In genomic region chr2:8595428-8595805, GRCh38 we compare ENCODE assay signal across 16 cellular contexts.
"Had no signal": no experiment of that assay in that cellular context is flagged by ENCODE, and none has a peak within 500 bp of the region (broad histone marks: within the 10 kb centered on the region; RNA-seq: fewer than 3 reads in every experiment).

No MANE protein-coding gene starts in this region.

- H3K36me3 ChIP-seq: adrenal gland, esophagus squamous epithelium, pancreas, thyroid gland had no signal

- H3K4me1 Mint-ChIP-seq: activated naive CD4-positive, alpha-beta T cell treated with anti-CD3 and anti-CD28 coated beads, Interleukin-2, amount 50 U/mL, for 24 hours had no signal

- H3K27ac Mint-ChIP-seq: activated CD4-positive, alpha-beta memory T cell treated with anti-CD3 and anti-CD28 coated beads for 36 hours; activated CD4-positive, alpha-beta T cell treated with anti-CD3 and anti-CD28 coated beads for 36 hours; activated naive CD4-positive, alpha-beta T cell treated with anti-CD3 and anti-CD28 coated beads, Interleukin-2, amount 50 U/mL, for 24 hours; activated T-cell treated with anti-CD3 and anti-CD28 coated beads, Interleukin-2, amount 50 U/mL, for 24 hours; naive B cell; stimulated activated memory B cell treated with anti-CD40 and anti-IgM and Interleukin-4, amounts not matched to agents 10 μg/mL and 1 μg/mL and 100 μg/mL, for 72 hours; T-helper 1 cell treated with Interleukin-12 subunit alpha and Interleukin-12 subunit beta and Interleukin-4 antibody, amounts not matched to agents 30 μg/mL and 1 μg/mL, for 36 hours had no signal

- H3K27ac ChIP-seq: adrenal gland, esophagus squamous epithelium, pancreas, thyroid gland had no signal

- H3K27me3 ChIP-seq: adrenal gland, pancreas, thyroid gland had no signal

- H3K4me1 ChIP-seq: pancreas had no signal

- ATAC-seq: pancreas had no signal

- DNase-seq: activated T-cell treated with anti-CD3 and anti-CD28 coated beads, Interleukin-2, amount 50 U/mL, for 24 hours; cortex of kidney; effector CD8-positive, alpha-beta T cell; esophagus squamous epithelium; hypothalamus; naive B cell; stimulated activated CD4-positive, alpha-beta T cell treated with anti-CD3 and anti-CD28 coated beads, Interleukin-2, amount 100 ng/mL, for 48 hours had no signal

- H3K4me3 Mint-ChIP-seq: activated CD4-positive, alpha-beta memory T cell treated with anti-CD3 and anti-CD28 coated beads for 36 hours; activated CD4-positive, alpha-beta T cell treated with anti-CD3 and anti-CD28 coated beads for 36 hours; activated naive CD4-positive, alpha-beta T cell treated with anti-CD3 and anti-CD28 coated beads, Interleukin-2, amount 50 U/mL, for 24 hours; activated T-cell treated with anti-CD3 and anti-CD28 coated beads, Interleukin-2, amount 50 U/mL, for 24 hours; stimulated activated memory B cell treated with anti-CD40 and anti-IgM and Interleukin-4, amounts not matched to agents 10 μg/mL and 1 μg/mL and 100 μg/mL, for 72 hours; T-helper 1 cell treated with Interleukin-12 subunit alpha and Interleukin-12 subunit beta and Interleukin-4 antibody, amounts not matched to agents 30 μg/mL and 1 μg/mL, for 36 hours had no signal

- H3K36me3 Mint-ChIP-seq: activated CD4-positive, alpha-beta memory T cell treated with anti-CD3 and anti-CD28 coated beads for 36 hours; activated naive CD4-positive, alpha-beta T cell treated with anti-CD3 and anti-CD28 coated beads, Interleukin-2, amount 50 U/mL, for 24 hours; naive B cell; stimulated activated memory B cell treated with anti-CD40 and anti-IgM and Interleukin-4, amounts not matched to agents 10 μg/mL and 1 μg/mL and 100 μg/mL, for 72 hours had no signal

- H3K9me3 Mint-ChIP-seq: activated CD4-positive, alpha-beta memory T cell treated with anti-CD3 and anti-CD28 coated beads for 36 hours; activated naive CD4-positive, alpha-beta T cell treated with anti-CD3 and anti-CD28 coated beads, Interleukin-2, amount 50 U/mL, for 24 hours; activated T-cell treated with anti-CD3 and anti-CD28 coated beads, Interleukin-2, amount 50 U/mL, for 24 hours; naive B cell; stimulated activated memory B cell treated with anti-CD40 and anti-IgM and Interleukin-4, amounts not matched to agents 10 μg/mL and 1 μg/mL and 100 μg/mL, for 72 hours; T-helper 1 cell treated with Interleukin-12 subunit alpha and Interleukin-12 subunit beta and Interleukin-4 antibody, amounts not matched to agents 30 μg/mL and 1 μg/mL, for 36 hours had no signal

- H3K4me3 ChIP-seq: adrenal gland, esophagus squamous epithelium, lung, pancreas, thyroid gland had no signal

- H3K9me3 ChIP-seq: adrenal gland, esophagus squamous epithelium, pancreas, thyroid gland had no signal

- H3K27me3 Mint-ChIP-seq: activated CD4-positive, alpha-beta memory T cell treated with anti-CD3 and anti-CD28 coated beads for 36 hours; activated naive CD4-positive, alpha-beta T cell treated with anti-CD3 and anti-CD28 coated beads, Interleukin-2, amount 50 U/mL, for 24 hours; activated T-cell treated with anti-CD3 and anti-CD28 coated beads, Interleukin-2, amount 50 U/mL, for 24 hours had no signal
